In the genomic region with DNA sequence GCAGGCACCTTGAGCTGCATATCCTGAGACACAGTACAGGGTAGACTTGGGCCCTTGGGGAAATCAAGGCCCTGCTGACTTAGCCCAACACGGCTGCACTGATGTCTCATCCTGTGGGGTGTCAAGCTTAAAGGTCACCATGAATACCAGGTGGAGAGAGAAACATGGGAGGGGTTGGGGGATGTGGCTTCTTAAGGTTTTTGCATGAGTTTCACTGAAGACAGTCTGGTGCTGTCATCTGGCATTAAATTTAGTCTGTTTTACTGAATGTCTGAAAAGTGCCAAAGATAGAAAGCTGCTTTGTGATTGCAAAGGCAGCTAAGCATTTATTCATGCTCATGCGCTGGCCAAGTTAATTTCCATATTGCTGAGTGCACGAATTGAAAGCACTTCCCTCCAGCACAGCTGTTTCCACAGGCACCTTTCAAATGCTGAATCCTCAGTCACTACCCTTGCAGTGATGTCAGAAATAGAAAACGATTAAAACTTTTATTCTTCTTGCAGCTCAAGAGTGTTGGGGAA, we compare ENCODE assay signal across 9 cellular contexts.
DNase-seq lines count a peak whose midpoint lies in the region; ATAC-seq and TF ChIP-seq lines count a peak whose summit lies in the region.
"Had no signal": no experiment of that assay in that cellular context is flagged by ENCODE, and none has a peak within 500 bp of the region (broad histone marks: within the 10 kb centered on the region; RNA-seq: fewer than 3 reads in every experiment).

No MANE protein-coding gene starts in this region.

- H3K27ac ChIP-seq in H9 (ENCODE audit: insufficient read length, low read depth, low read length) (no peak overlapping the region), OCI-LY1 (ENCODE audit: low read depth, low read length, poor library complexity, severe bottlenecking) (peak overlapping the region; percentile 91)
- H3K27ac ChIP-seq in CD8-positive, alpha-beta memory T cell (ENCODE audit: low read depth, low read length): no peak overlapping the region

- no peak overlapping the region for H2BK15ac ChIP-seq in H9 (ENCODE audit: low read depth, low read length)

- no peaks in the 10 kb centered on the region for H3K9me3 Mint-ChIP-seq in H9
- H3K9me3 Mint-ChIP-seq in CD8-positive, alpha-beta memory T cell: no peaks in the 10 kb centered on the region

- no peak for TF ChIP-seq CTCF in H9 (conservative IDR thresholded peaks at IDR 0.05)
- TF ChIP-seq CTCF in OCI-LY1 (IDR thresholded peaks at IDR 0.05; ENCODE audit: low read length): no peak

- H2BK120ac ChIP-seq in H9 (ENCODE audit: low read depth, low read length, poor library complexity, severe bottlenecking): no peak overlapping the region

- H3T11ph ChIP-seq in H9 (ENCODE audit: low read length): no peak overlapping the region

- no peak overlapping the region for H4K91ac ChIP-seq in H9 (ENCODE audit: insufficient read length, low read depth, low read length)

- no CpG with 5 or more reads among the region's 4 CpGs for WGBS in H9 (ENCODE audit: extremely low coverage, insufficient read length, low lambda C conversion rate)

- H4K20me1 ChIP-seq in H9 (ENCODE audit: control insufficient read depth, insufficient read depth, insufficient read length): no peaks in the 10 kb centered on the region
- H4K20me1 ChIP-seq in OCI-LY1 (ENCODE audit: insufficient read depth, low read length): no peaks in the 10 kb centered on the region

- no peak for DNase-seq in H9
- DNase-seq in fibroblast of peridontal ligament (ENCODE audit: extremely low read depth): peak; percentile 61
- no peak for DNase-seq in NCI-H82 (lab: John Stamatoyannopoulos, UW)
- no peak for DNase-seq in cerebellar nuclear complex (lab: John Stamatoyannopoulos, UW)
- DNase-seq in CD8-positive, alpha-beta memory T cell: no peak
- no peak for DNase-seq in AML-193 (lab: John Stamatoyannopoulos, UW)
- DNase-seq: heart left ventricle had no signal

- no peak overlapping the region for H4K8ac ChIP-seq in H9 (replicated peaks; ENCODE audit: insufficient read length, low read depth, low read length)

- no peak overlapping the region for H3K56ac ChIP-seq in H9 (ENCODE audit: insufficient read length, low read depth, low read length)

- ATAC-seq in GM18867 (IDR thresholded peaks at IDR 0.05; ENCODE audit: unreplicated experiment): peak; percentile 93

- H3K36me3 Mint-ChIP-seq in H9 (ENCODE audit: insufficient read depth in 1 of 3, low read depth in 3 of 3): peaks cover 0 to 2% (median 2%) of the 10 kb centered on the region in 3 experiments; a peak in 1 of 7 replicates
- H3K36me3 Mint-ChIP-seq in CD8-positive, alpha-beta memory T cell: peaks cover 0 to 15% (median 3%) of the 10 kb centered on the region in 3 donors

- H2AFZ ChIP-seq in H9 (ENCODE audit: low read length): no peak overlapping the region
- H2AFZ ChIP-seq in OCI-LY1 (ENCODE audit: low read length): no peak overlapping the region

- no peak overlapping the region for H3K18ac ChIP-seq in H9 (ENCODE audit: insufficient read length, low read depth, low read length)

- POLR2A ChIA-PET in CD8-positive, alpha-beta memory T cell (lab: Charles Lee): interaction anchor here (0.8 kb wide), 1 partner anchor 33 kb away, joined by 3 read pairs; no protein-coding TSS in a partner anchor

- no peak overlapping the region for H2BK20ac ChIP-seq in H9 (ENCODE audit: low read depth, low read length, poor library complexity, severe bottlenecking)

- no peak overlapping the region for H2AK5ac ChIP-seq in H9 (ENCODE audit: insufficient read length, low read length)

- no peak overlapping the region for H3K23ac ChIP-seq in H9 (ENCODE audit: insufficient read length, low read depth, low read length)

- H3K23me2 ChIP-seq in H9 (ENCODE audit: insufficient read length, low read depth, low read length, poor library complexity, severe bottlenecking): no peaks in the 10 kb centered on the region

- no peak overlapping the region for H2BK12ac ChIP-seq in H9 (ENCODE audit: insufficient read length, low read depth, low read length)

- H3K9me2 ChIP-seq in OCI-LY1 (ENCODE audit: low read depth, low read length): no peaks in the 10 kb centered on the region

- no peaks in the 10 kb centered on the region for H3K27me3 ChIP-seq in H9 (ENCODE audit: insufficient read depth, low read length)
- no peaks in the 10 kb centered on the region for H3K27me3 ChIP-seq in OCI-LY1 (ENCODE audit: insufficient read depth, low read length)
- no peaks in the 10 kb centered on the region for H3K27me3 ChIP-seq in CD8-positive, alpha-beta memory T cell (ENCODE audit: insufficient read depth, low read length, poor library complexity, severe bottlenecking)
- H3K27me3 ChIP-seq: heart left ventricle had no signal

- H3K79me2 ChIP-seq in H9 (ENCODE audit: insufficient read depth, low read length) (no peaks in the 10 kb centered on the region), OCI-LY1 (ENCODE audit: insufficient read depth, low read length) (0 out of 2 replicates have a peak, but pooled peaks cover 3% of the 10 kb centered on the region)

- H3K4me3 ChIP-seq in OCI-LY1 (ENCODE audit: low read depth, low read length, poor library complexity, severe bottlenecking): peak overlapping the region; percentile 24
- H3K4me3 ChIP-seq in CD8-positive, alpha-beta memory T cell (ENCODE audit: low read length): no peak overlapping the region
- H3K4me3 ChIP-seq: heart left ventricle had no signal

- peak overlapping the region; percentile 58 for H3K4me2 ChIP-seq in H9 (ENCODE audit: insufficient read depth, insufficient read length, low read length)
- H3K4me2 ChIP-seq in OCI-LY1 (ENCODE audit: low read length): peak overlapping the region; percentile 53

- peaks cover 44 to 47% of the 10 kb centered on the region in 2 experiments for H3K4me1 Mint-ChIP-seq in H9
- H3K4me1 Mint-ChIP-seq in CD8-positive, alpha-beta memory T cell: peaks cover 11 to 30% (median 21%) of the 10 kb centered on the region in 3 donors

- H3K4ac ChIP-seq in H9 (ENCODE audit: low read depth, low read length): no peak overlapping the region

- H3K27me3 Mint-ChIP-seq in H9 (ENCODE audit: low read depth): no peaks in the 10 kb centered on the region
- H3K27me3 Mint-ChIP-seq in CD8-positive, alpha-beta memory T cell: no peaks in the 10 kb centered on the region

- CTCF ChIA-PET in CD8-positive, alpha-beta memory T cell (lab: Charles Lee): interaction anchor here (0.8 to 2.0 kb wide), 3 partner anchors 18 to 192 kb away, joined by 3 to 4 read pairs (median 4); no protein-coding TSS in a partner anchor

- H3F3A ChIP-seq in OCI-LY1 (ENCODE audit: insufficient read depth, low read length): no peaks in the 10 kb centered on the region

- H3K14ac ChIP-seq in H9 (ENCODE audit: insufficient read depth, low read length): peak overlapping the region; percentile 5; the same call in 1 of the 2 replicates

- H3K27ac Mint-ChIP-seq in H9: no peak overlapping the region; a peak in 2 of 7 replicates
- peak overlapping the region in 3 of 8 donors; percentile 10 to 38 (median 24) for H3K27ac Mint-ChIP-seq in CD8-positive, alpha-beta memory T cell

- no peak overlapping the region for H4K5ac ChIP-seq in H9 (ENCODE audit: insufficient read length, low read depth, low read length)

- H3K4me3 Mint-ChIP-seq in H9: peak overlapping the region in 1 of 2 experiments; percentile 25; a peak in 1 of 5 replicates
- no peak overlapping the region for H3K4me3 Mint-ChIP-seq in CD8-positive, alpha-beta memory T cell

- H3K9me3 ChIP-seq in H9 (ENCODE audit: control insufficient read depth, low read depth, low read length) (no peaks in the 10 kb centered on the region), OCI-LY1 (ENCODE audit: low read length) (no peaks in the 10 kb centered on the region)
- no peaks in the 10 kb centered on the region for H3K9me3 ChIP-seq in CD8-positive, alpha-beta memory T cell (ENCODE audit: low read length)
- H3K9me3 ChIP-seq: heart left ventricle had no signal

- H3K4me1 ChIP-seq in H9 (ENCODE audit: insufficient read depth, low read length): peaks cover 19% of the 10 kb centered on the region
- H3K4me1 ChIP-seq in OCI-LY1 (ENCODE audit: insufficient read depth, low read length, severe bottlenecking): peaks cover 98% of the 10 kb centered on the region
- H3K4me1 ChIP-seq in CD8-positive, alpha-beta memory T cell (ENCODE audit: insufficient read depth, low read length): no peaks in the 10 kb centered on the region

- H3K36me3 ChIP-seq in OCI-LY1 (ENCODE audit: insufficient read depth, low read length): peaks cover 8% of the 10 kb centered on the region; the same call in 1 of the 2 replicates
- H3K36me3 ChIP-seq in CD8-positive, alpha-beta memory T cell (ENCODE audit: insufficient read depth, low read length): no peaks in the 10 kb centered on the region
- H3K36me3 ChIP-seq: heart left ventricle had no signal

- no peak overlapping the region for H2BK5ac ChIP-seq in H9 (ENCODE audit: insufficient read length, low read length)

- H3K9ac ChIP-seq in H9 (ENCODE audit: extremely low read depth, insufficient read length, low read length) (no peak overlapping the region), OCI-LY1 (ENCODE audit: low read length) (peak overlapping the region; percentile 43; the same call in 1 of the 2 replicates)

- no peaks in the 10 kb centered on the region for H3K79me1 ChIP-seq in H9 (ENCODE audit: insufficient read depth, low read depth, low read length, poor library complexity, severe bottlenecking)
